Comparison of ENCODE assay signal across 11 cellular contexts in genomic region chr4:114272226-114272625, GRCh38.
DNase-seq lines count a peak whose midpoint lies in the region; ATAC-seq, FAIRE-seq and TF ChIP-seq lines count a peak whose summit lies in the region.
"Had no signal": no experiment of that assay in that cellular context is flagged by ENCODE, and none has a peak within 500 bp of the region (broad histone marks: within the 10 kb centered on the region; RNA-seq: fewer than 3 reads in every experiment).

No MANE protein-coding gene starts in this region.

- in situ Hi-C loops in IMR-90 (cut with MboI; ENCODE audit: low sequenced_read_pairs), result no loop called here

- H2BK15ac ChIP-seq in IMR-90 (ENCODE audit: low read depth, low read length), result no peak overlapping the region

- TF ChIP-seq CTCF in IMR-90 (conservative IDR thresholded peaks at IDR 0.05; ENCODE audit: low read depth, low read length) (no peak), keratinocyte (optimal IDR thresholded peaks at IDR 0.05 in 1 of 3, IDR thresholded peaks at IDR 0.05 in 1 of 3, conservative IDR thresholded peaks at IDR 0.05 in 1 of 3; ENCODE audit: extremely low read depth in 1 of 3, insufficient read depth in 2 of 3, low read length in 3 of 3) (no peak), right lobe of liver (IDR thresholded peaks at IDR 0.05) (no peak)

- BruUV-seq in IMR-90 (replicated peaks; lab: Mats Ljungman, UMichigan), result no TSS peak

- peak; percentile 69 for DNase-seq in AG08395 (ENCODE audit: low spot score)
- DNase-seq in IMR-90, result peak; percentile 99
- DNase-seq in brain pericyte (ENCODE audit: low read depth, low spot score), result peak; percentile 86
- DNase-seq in keratinocyte (ENCODE audit: low read depth, low spot score), result peak; percentile 71
- DNase-seq in right lobe of liver, result no peak
- no peak for DNase-seq in NCI-H1417 treated with DMSO at 0.1 percent for 48 hours (lab: John Stamatoyannopoulos, UW)
- DNase-seq: central memory CD4-positive, alpha-beta T cell; NCI-H1930; ovary had no signal

- H3K23ac ChIP-seq in IMR-90 (ENCODE audit: low read depth, low read length), result no peak overlapping the region

- FAIRE-seq in keratinocyte (lab: Jason Lieb, UNC), result peak; percentile 82

- H3K9me1 ChIP-seq in IMR-90 (ENCODE audit: insufficient read depth, low read length) (0 out of 2 replicates have a peak, but pooled peaks cover 2% of the 10 kb centered on the region), keratinocyte (ENCODE audit: control insufficient read depth, extremely low read depth, insufficient read depth, low read length) (no peaks in the 10 kb centered on the region)

- H3K27ac ChIP-seq in IMR-90 (ENCODE audit: insufficient read depth, low read length) (peak overlapping the region; percentile 69), keratinocyte (ENCODE audit: control insufficient read depth, insufficient read depth, low read length) (peak overlapping the region; percentile 64), right lobe of liver (no peak overlapping the region)
- H3K27ac ChIP-seq: ovary had no signal

- peak overlapping the region; percentile 80; the same call in 1 of the 2 replicates for H2BK120ac ChIP-seq in IMR-90 (ENCODE audit: low read depth, low read length)

- H3K18ac ChIP-seq in IMR-90 (ENCODE audit: low read depth, low read length), result peak overlapping the region; percentile 49; the same call in 1 of the 2 replicates

- H3K9me3 ChIP-seq in IMR-90 (ENCODE audit: control insufficient read depth, insufficient read depth, low read length) (no peaks in the 10 kb centered on the region), keratinocyte (ENCODE audit: control insufficient read depth, low read depth, low read length) (no peaks in the 10 kb centered on the region), right lobe of liver (no peaks in the 10 kb centered on the region)
- H3K9me3 ChIP-seq: ovary had no signal

- no peak overlapping the region for H2AK5ac ChIP-seq in IMR-90 (ENCODE audit: low read depth, low read length)

- H3K14ac ChIP-seq in IMR-90 (replicated peaks; ENCODE audit: low read depth, low read length), result no peak overlapping the region

- peak overlapping the region; percentile 61; the same call in 1 of the 2 replicates for H3K4ac ChIP-seq in IMR-90 (ENCODE audit: low read depth, low read length)

- no peak overlapping the region for H2BK20ac ChIP-seq in IMR-90 (ENCODE audit: low read depth, low read length)

- H3K79me1 ChIP-seq in IMR-90 (ENCODE audit: low read depth in 1 of 2, low read length in 2 of 2), result 0 out of 4 replicates have a peak, but pooled peaks cover 0 to 3% of the 10 kb centered on the region in 2 experiments

- no peak overlapping the region for H2AFZ ChIP-seq in IMR-90 (replicated peaks; ENCODE audit: low read length, poor library complexity)
- H2AFZ ChIP-seq in keratinocyte (ENCODE audit: control insufficient read depth, low read length), result peak overlapping the region; percentile 64

- no peak overlapping the region for H4K5ac ChIP-seq in IMR-90 (ENCODE audit: low read depth, low read length)

- intact Hi-C loops in IMR-90 (cut with micrococcal nuclease) (loop anchor here (5.0 kb wide), 1 partner anchor 295 kb away; the partner anchor contains the start of gene ARSJ), right lobe of liver (cut with DNase I) (no loop called here)

- no peaks in the 10 kb centered on the region for H3K79me2 ChIP-seq in keratinocyte (ENCODE audit: control insufficient read depth, insufficient read depth, low read length)

- TF ChIP-seq POLR2A in IMR-90 (IDR thresholded peaks at IDR 0.05; ENCODE audit: low read depth, low read length) (no peak), right lobe of liver (IDR thresholded peaks at IDR 0.05) (no peak)

- H3K27me3 ChIP-seq in IMR-90 (ENCODE audit: control insufficient read depth, insufficient read depth, low read length) (no peaks in the 10 kb centered on the region), keratinocyte (ENCODE audit: control insufficient read depth, extremely low read depth, insufficient read depth, low read length) (no peaks in the 10 kb centered on the region), right lobe of liver (no peaks in the 10 kb centered on the region)
- H3K27me3 ChIP-seq: ovary had no signal

- peak; percentile 89 for ATAC-seq in IMR-90 (ENCODE audit: low read depth)
- ATAC-seq in right lobe of liver, result no peak
- ATAC-seq in HG03159 (IDR thresholded peaks at IDR 0.05; ENCODE audit: unreplicated experiment), result no peak
- no peak for ATAC-seq in activated CD4-positive, CD25-positive, alpha-beta regulatory T cell treated with anti-CD3 and anti-CD28 coated beads, Interleukin-2, amount 50 U/mL, for 24 hours

- peak overlapping the region; percentile 74; the same call in 1 of the 2 replicates for H3K56ac ChIP-seq in IMR-90 (ENCODE audit: extremely low read depth, insufficient read depth, low read length)

- no peak overlapping the region for H3K9ac ChIP-seq in IMR-90 (ENCODE audit: low read depth, low read length)
- no peak overlapping the region for H3K9ac ChIP-seq in keratinocyte (ENCODE audit: control insufficient read depth, extremely low read depth, insufficient read depth, low read length)

- no peak overlapping the region for H3K4me3 ChIP-seq in IMR-90 (ENCODE audit: insufficient read depth, low read depth, low read length)
- H3K4me3 ChIP-seq in keratinocyte (ENCODE audit: control insufficient read depth in 2 of 3, extremely low read depth in 1 of 3, insufficient read depth in 2 of 3, low read depth in 1 of 3, low read length in 3 of 3), result peak overlapping the region in 1 of 3 experiments; percentile 22
- H3K4me3 ChIP-seq in right lobe of liver, result no peak overlapping the region
- H3K4me3 ChIP-seq: ovary had no signal

- H4K8ac ChIP-seq in IMR-90 (ENCODE audit: low read depth in 2 of 2, low read length in 2 of 2), result peak overlapping the region in 1 of 2 experiments; percentile 68; a peak in 2 of 4 replicates

- CTCF ChIA-PET in IMR-90 (lab: Yijun Ruan, JAX), result no interaction called here

- peak overlapping the region; percentile 30 for H3K4me2 ChIP-seq in IMR-90 (ENCODE audit: low read depth, low read length)
- peak overlapping the region; percentile 33 for H3K4me2 ChIP-seq in keratinocyte (ENCODE audit: control insufficient read depth, extremely low read depth, insufficient read depth, low read depth, low read length)

- H4K20me1 ChIP-seq in IMR-90 (ENCODE audit: insufficient read depth, low read length) (no peaks in the 10 kb centered on the region), keratinocyte (ENCODE audit: control insufficient read depth, extremely low read depth, insufficient read depth, low read length) (no peaks in the 10 kb centered on the region)

- dilution Hi-C loops in IMR-90 (cut with HindIII; ENCODE audit: low sequenced_read_pairs, unreplicated experiment) (no loop called here), keratinocyte (cut with MboI; ENCODE audit: extremely low pct_ligation_motif_present, low sequenced_read_pairs) (no loop called here)

- H3K36me3 ChIP-seq in IMR-90 (ENCODE audit: control insufficient read depth, insufficient read depth, low read length) (no peaks in the 10 kb centered on the region; the same call in 1 of the 2 replicates), keratinocyte (ENCODE audit: control insufficient read depth in 2 of 2, extremely low read depth in 1 of 2, insufficient read depth in 2 of 2, low read length in 2 of 2) (no peaks in the 10 kb centered on the region), right lobe of liver (no peaks in the 10 kb centered on the region)
- H3K36me3 ChIP-seq: ovary had no signal

- no peak for TF ChIP-seq RAD21 in IMR-90 (IDR thresholded peaks at IDR 0.05; ENCODE audit: low read length)

- H2AK9ac ChIP-seq in IMR-90 (replicated peaks; ENCODE audit: low read depth, low read length, poor library complexity), result no peak overlapping the region

- 0 out of 2 replicates have a peak overlapping the region, but pooled peaks have one; percentile 45 for H4K91ac ChIP-seq in IMR-90 (ENCODE audit: insufficient read depth, low read depth, low read length)

- POLR2A ChIA-PET in IMR-90 (lab: Charles Lee; ENCODE audit: unreplicated experiment), result no interaction called here

- H3K4me1 ChIP-seq in IMR-90 (ENCODE audit: control insufficient read depth, insufficient read depth, low read length) (no peaks in the 10 kb centered on the region; the same call in 1 of the 2 replicates), keratinocyte (ENCODE audit: control insufficient read depth, extremely low read depth, insufficient read depth, low read length) (peaks cover 23% of the 10 kb centered on the region), right lobe of liver (no peaks in the 10 kb centered on the region)

- peak overlapping the region; percentile 99 for H2BK5ac ChIP-seq in IMR-90 (ENCODE audit: low read depth, low read length, poor library complexity, severe bottlenecking)

TF ChIP-seq in IMR-90, 13 proteins besides CTCF, POLR2A, EP300 and RAD21:
- TF ChIP-seq MAZ (IDR thresholded peaks at IDR 0.05; ENCODE audit: borderline replicate concordance, low read depth, low read length) (no peak), MXI1 (IDR thresholded peaks at IDR 0.05; ENCODE audit: borderline replicate concordance, low read depth, low read length) (no peak), FOS (IDR thresholded peaks at IDR 0.05; ENCODE audit: low read depth, low read length) (peak; percentile 78), NFE2L2 (IDR thresholded peaks at IDR 0.05; ENCODE audit: low read depth, low read length) (no peak), BHLHE40 (IDR thresholded peaks at IDR 0.05; ENCODE audit: low read depth, low read length) (0 out of 2 replicates have a peak, but pooled peaks have one; percentile 12), CEBPB (IDR thresholded peaks at IDR 0.05; ENCODE audit: low read depth, low read length) (peak; percentile 43; the same call in 1 of the 2 replicates), MAFK (IDR thresholded peaks at IDR 0.05; ENCODE audit: low read depth, low read length) (peak; percentile 38; the same call in 1 of the 2 replicates)
- TF ChIP-seq, protein P1, sequence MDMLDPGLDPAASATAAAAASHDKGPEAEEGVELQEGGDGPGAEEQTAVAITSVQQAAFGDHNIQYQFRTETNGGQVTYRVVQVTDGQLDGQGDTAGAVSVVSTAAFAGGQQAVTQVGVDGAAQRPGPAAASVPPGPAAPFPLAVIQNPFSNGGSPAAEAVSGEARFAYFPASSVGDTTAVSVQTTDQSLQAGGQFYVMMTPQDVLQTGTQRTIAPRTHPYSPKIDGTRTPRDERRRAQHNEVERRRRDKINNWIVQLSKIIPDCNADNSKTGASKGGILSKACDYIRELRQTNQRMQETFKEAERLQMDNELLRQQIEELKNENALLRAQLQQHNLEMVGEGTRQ (IDR thresholded peaks at IDR 0.05; ENCODE audit: low read depth, low read length), result no peak

Comparison
In these comparisons a context has a peak if more than half of its experiments do, and no peak if none do; other contexts are left out.
1. DNase-seq: peak in AG08395 (single experiment), IMR-90 (single experiment), brain pericyte (single experiment) and keratinocyte (single experiment); none in right lobe of liver (0 of 3) and NCI-H1417 treated with DMSO at 0.1 percent for 48 hours (single experiment).
2. H3K27ac ChIP-seq: peak in IMR-90 (single experiment) and keratinocyte (single experiment); none in right lobe of liver (0 of 3).